Comparison of ENCODE assay signal across 17 cellular contexts in genomic region chr5:76674330-76675066, GRCh38. TPM values are rescaled to one million over a fixed set of nuclear protein-coding genes. Genes with fewer than 3 reads are reported as not detected.
"Had no signal": no experiment of that assay in that cellular context is flagged by ENCODE, and none has a peak within 500 bp of the region (broad histone marks: within the 10 kb centered on the region; RNA-seq: fewer than 3 reads in every experiment).

No MANE protein-coding gene starts in this region.

- H3K27me3 Mint-ChIP-seq: activated B cell treated with CpG ODN at 0.5 μM for 24 hours; activated naive CD4-positive, alpha-beta T cell treated with anti-CD3 and anti-CD28 coated beads, Interleukin-2, amount 10 ng/mL, durations not matched to agents 7 days and 5 days; stimulated activated naive CD8-positive, alpha-beta T cell treated with anti-CD3 and anti-CD28 coated beads, Interleukin-15, amount 100 ng/mL, for 72 hours; T-cell had no signal

- H3K27me3 ChIP-seq: esophagus squamous epithelium, testis, upper lobe of right lung had no signal

- DNase-seq: activated B cell treated with CpG ODN at 0.5 μM for 24 hours; activated CD4-positive, alpha-beta T cell treated with anti-CD3 and anti-CD28 coated beads, Interleukin-2, amount 50 U/mL, for 1 hour; activated naive CD4-positive, alpha-beta T cell treated with anti-CD3 and anti-CD28 coated beads, Interleukin-2, amount 10 ng/mL, durations not matched to agents 7 days and 5 days; esophagus squamous epithelium; foreskin fibroblast; glutamatergic neuron; stimulated activated CD4-positive, alpha-beta T cell treated with anti-CD3 and anti-CD28 coated beads, Interleukin-4, amount 100 ng/mL, for 1 hour; stimulated activated CD8-positive, alpha-beta memory T cell treated with anti-CD3 and anti-CD28 coated beads, Interleukin-4, amount 100 ng/mL, for 48 hours; stimulated activated naive CD8-positive, alpha-beta T cell treated with anti-CD3 and anti-CD28 coated beads, Interleukin-15, amount 100 ng/mL, for 72 hours; T-cell; T1000; testis; upper lobe of right lung had no signal

- H3K9me3 ChIP-seq: esophagus squamous epithelium, testis, upper lobe of right lung had no signal

- H3K4me3 Mint-ChIP-seq: activated B cell treated with CpG ODN at 0.5 μM for 24 hours; activated naive CD4-positive, alpha-beta T cell treated with anti-CD3 and anti-CD28 coated beads, Interleukin-2, amount 10 ng/mL, durations not matched to agents 7 days and 5 days; brain; mesothelial cell of epicardium; neural crest cell; stimulated activated naive CD8-positive, alpha-beta T cell treated with anti-CD3 and anti-CD28 coated beads, Interleukin-15, amount 100 ng/mL, for 72 hours; T-cell had no signal

- H3K4me1 Mint-ChIP-seq: activated B cell treated with CpG ODN at 0.5 μM for 24 hours; activated naive CD4-positive, alpha-beta T cell treated with anti-CD3 and anti-CD28 coated beads, Interleukin-2, amount 10 ng/mL, durations not matched to agents 7 days and 5 days; neural crest cell; stimulated activated naive CD8-positive, alpha-beta T cell treated with anti-CD3 and anti-CD28 coated beads, Interleukin-15, amount 100 ng/mL, for 72 hours; T-cell had no signal

- ATAC-seq: stimulated activated naive CD8-positive, alpha-beta T cell treated with anti-CD3 and anti-CD28 coated beads, Interleukin-15, amount 100 ng/mL, for 72 hours; T-cell; upper lobe of right lung had no signal

- H3K9me3 Mint-ChIP-seq: activated B cell treated with CpG ODN at 0.5 μM for 24 hours; activated naive CD4-positive, alpha-beta T cell treated with anti-CD3 and anti-CD28 coated beads, Interleukin-2, amount 10 ng/mL, durations not matched to agents 7 days and 5 days; activated T-helper 2 cell treated with anti-CD3 and anti-CD28 coated beads, Interferon-gamma antibody, Interleukin-2, Interleukin-4, amounts not matched to agents 10 μg/mL and 5 μg/mL and 100 μg/mL, durations not matched to agents 14 hours and 24 hours and 36 hours; brain; mesothelial cell of epicardium; neural crest cell; stimulated activated naive CD8-positive, alpha-beta T cell treated with anti-CD3 and anti-CD28 coated beads, Interleukin-15, amount 100 ng/mL, for 72 hours; T-cell had no signal

- H3K4me1 ChIP-seq: esophagus squamous epithelium, testis had no signal

- H3K27ac ChIP-seq: esophagus squamous epithelium, testis, upper lobe of right lung had no signal

- H3K27ac Mint-ChIP-seq: activated B cell treated with CpG ODN at 0.5 μM for 24 hours; activated naive CD4-positive, alpha-beta T cell treated with anti-CD3 and anti-CD28 coated beads, Interleukin-2, amount 10 ng/mL, durations not matched to agents 7 days and 5 days; activated T-helper 2 cell treated with anti-CD3 and anti-CD28 coated beads, Interferon-gamma antibody, Interleukin-2, Interleukin-4, amounts not matched to agents 10 μg/mL and 5 μg/mL and 100 μg/mL, durations not matched to agents 14 hours and 24 hours and 36 hours; brain; mesothelial cell of epicardium; T-cell had no signal

- H3K4me3 ChIP-seq: esophagus squamous epithelium, testis, upper lobe of right lung had no signal

RNA-seq across cellular contexts. Expression of gene F2RL2, which starts 51.3 kb away (rescaled TPM):
- total RNA-seq: activated B cell treated with CpG ODN at 0.5 μM for 24 hours, neural crest cell, testis had no signal
